In the genomic region with DNA sequence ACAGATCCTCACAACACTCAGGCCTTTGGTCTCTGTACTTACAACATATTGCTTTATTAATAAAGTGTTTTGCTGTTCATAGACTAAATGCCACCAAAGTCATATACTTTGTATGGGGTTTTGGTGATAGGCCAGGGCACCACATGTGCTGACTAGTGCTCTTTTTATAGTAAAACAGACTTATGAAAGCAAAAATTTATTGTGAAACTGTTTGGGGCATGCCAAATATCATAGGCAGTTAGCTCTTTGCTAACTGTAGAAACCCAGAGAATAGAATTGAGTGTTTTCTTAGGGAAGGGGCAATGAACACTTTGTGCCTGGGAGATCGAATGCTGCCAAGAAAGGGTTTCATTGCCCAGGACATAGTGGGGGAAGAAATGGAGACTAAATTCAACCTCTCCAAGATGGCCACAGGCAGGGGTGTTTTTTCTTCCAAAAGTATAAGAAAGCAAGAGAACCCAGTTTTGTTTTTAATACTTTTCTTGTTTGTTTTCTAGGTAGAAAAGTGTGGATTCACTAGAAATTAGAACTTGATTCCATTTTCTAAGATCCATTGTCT, we compare ENCODE assay signal across 13 cellular contexts.
DNase-seq lines count a peak whose midpoint lies in the region; ATAC-seq and TF ChIP-seq lines count a peak whose summit lies in the region.
"Had no signal": no experiment of that assay in that cellular context is flagged by ENCODE, and none has a peak within 500 bp of the region (broad histone marks: within the 10 kb centered on the region; RNA-seq: fewer than 3 reads in every experiment).

No MANE protein-coding gene starts in this region.

- H3K9me3 ChIP-seq in BLaER1: no peaks in the 10 kb centered on the region
- H3K9me3 ChIP-seq in Karpas-422 (ENCODE audit: low read length): no peaks in the 10 kb centered on the region
- H3K9me3 ChIP-seq in stomach: no peaks in the 10 kb centered on the region
- H3K9me3 ChIP-seq: heart left ventricle had no signal

- WGBS in stomach, 5 donors: 72 to 95% (median 85%) methylated on average over 1 of the region's 1 CpG

- H3K27ac ChIP-seq in BLaER1 (no peak overlapping the region), Karpas-422 (ENCODE audit: low read length) (peak overlapping the region; percentile 30), stomach (no peak overlapping the region)
- H3K27ac ChIP-seq: cardiac muscle cell had no signal

- H3K27me3 ChIP-seq in BLaER1 (no peaks in the 10 kb centered on the region), Karpas-422 (ENCODE audit: low read length) (no peaks in the 10 kb centered on the region), stomach (no peaks in the 10 kb centered on the region)
- H3K27me3 ChIP-seq: cardiac muscle cell, heart left ventricle had no signal

- H3K36me3 ChIP-seq in BLaER1 (no peaks in the 10 kb centered on the region; the same call in 1 of the 2 replicates), Karpas-422 (ENCODE audit: insufficient read depth, low read length) (no peaks in the 10 kb centered on the region), stomach (no peaks in the 10 kb centered on the region)
- H3K36me3 ChIP-seq: cardiac muscle cell had no signal

- no peak overlapping the region for H3K4me3 ChIP-seq in BLaER1
- 0 out of 2 replicates have a peak overlapping the region, but pooled peaks have one; percentile 10 for H3K4me3 ChIP-seq in Karpas-422 (ENCODE audit: low read length)
- H3K4me3 ChIP-seq in stomach: no peak overlapping the region
- H3K4me3 ChIP-seq: cardiac muscle cell, heart left ventricle, smooth muscle cell had no signal

- H3K9ac ChIP-seq in BLaER1 (no peak overlapping the region), Karpas-422 (ENCODE audit: low read length) (no peak overlapping the region)

- no peak for TF ChIP-seq EP300 in stomach (IDR thresholded peaks at IDR 0.05)

- H3K79me2 ChIP-seq in Karpas-422 (ENCODE audit: low read length): no peaks in the 10 kb centered on the region

- H2AFZ ChIP-seq in Karpas-422 (ENCODE audit: low read length): no peak overlapping the region

- no peak for TF ChIP-seq CTCF in stomach (IDR thresholded peaks at IDR 0.05)

- no peaks in the 10 kb centered on the region for H3K9me2 ChIP-seq in Karpas-422 (replicated peaks; ENCODE audit: insufficient read depth, low read length)

- no peaks in the 10 kb centered on the region for H4K20me1 ChIP-seq in BLaER1
- no peaks in the 10 kb centered on the region for H4K20me1 ChIP-seq in Karpas-422 (ENCODE audit: insufficient read depth, low read depth, low read length)

- peak; percentile 44 for ATAC-seq in GM19438 (IDR thresholded peaks at IDR 0.05; ENCODE audit: low read depth, unreplicated experiment)
- peak; percentile 39 for ATAC-seq in HG02943 (IDR thresholded peaks at IDR 0.05; ENCODE audit: low read depth, unreplicated experiment)
- ATAC-seq: heart left ventricle had no signal

- H3K4me2 ChIP-seq in BLaER1: peak overlapping the region; percentile 56
- H3K4me2 ChIP-seq in Karpas-422 (ENCODE audit: low read depth, low read length, poor library complexity, severe bottlenecking): peak overlapping the region; percentile 48
- H3K4me2 ChIP-seq: smooth muscle cell had no signal

- no peak for DNase-seq in Karpas-422
- no peak for DNase-seq in NCI-H2227 (lab: John Stamatoyannopoulos, UW; ENCODE audit: unreplicated experiment)
- DNase-seq in stomach: no peak
- DNase-seq in activated CD4-positive, alpha-beta T cell treated with anti-CD3 and anti-CD28 coated beads, Interleukin-2, amount 50 U/mL, for 1 hour: no peak
- no peak for DNase-seq in DMS153 treated with DMSO at 0.1 percent for 48 hours (lab: John Stamatoyannopoulos, UW; ENCODE audit: unreplicated experiment)
- DNase-seq: activated CD8-positive, alpha-beta memory T cell treated with anti-CD3 and anti-CD28 coated beads, Interleukin-2, amount 50 U/mL, for 4 hours; heart left ventricle; stimulated activated naive CD4-positive, alpha-beta T cell had no signal

- no peak for TF ChIP-seq POLR2A in stomach (IDR thresholded peaks at IDR 0.05)

- intact Hi-C loops in stomach (cut with DNase I; ENCODE audit: low total_unique reads): no loop called here

- H3K4me1 ChIP-seq in BLaER1 (peaks cover 27% of the 10 kb centered on the region), Karpas-422 (ENCODE audit: low read length) (peaks cover 16% of the 10 kb centered on the region), stomach (peaks cover 0 to 27% (median 2%) of the 10 kb centered on the region in 4 donors)
